In genomic region chr19:41174297-41174928, GRCh38 we compare ENCODE assay signal across 26 cellular contexts. TPM values are rescaled to one million over a fixed set of nuclear protein-coding genes. Genes with fewer than 3 reads are reported as not detected.
DNase-seq lines count a peak whose midpoint lies in the region; ATAC-seq and TF ChIP-seq lines count a peak whose summit lies in the region.
"Had no signal": no experiment of that assay in that cellular context is flagged by ENCODE, and none has a peak within 500 bp of the region (broad histone marks: within the 10 kb centered on the region; RNA-seq: fewer than 3 reads in every experiment).

No MANE protein-coding gene starts in this region.

- H2AK5ac ChIP-seq in mesendoderm (ENCODE audit: low read length) = no peak overlapping the region

- no peaks in the 10 kb centered on the region for H3K9me3 Mint-ChIP-seq in activated naive CD4-positive, alpha-beta T cell treated with anti-CD3 and anti-CD28 coated beads, Interleukin-2, amount 50 U/mL, for 72 hours
- H3K9me3 Mint-ChIP-seq in activated naive CD4-positive, alpha-beta T cell treated with anti-CD3 and anti-CD28 coated beads, Interleukin-2, amount 10 ng/mL, durations not matched to agents 7 days and 5 days = no peaks in the 10 kb centered on the region
- H3K9me3 Mint-ChIP-seq in endodermal cell = peaks cover 9% of the 10 kb centered on the region
- H3K9me3 Mint-ChIP-seq: activated CD8-positive, alpha-beta T cell treated with anti-CD3 and anti-CD28 coated beads for 36 hours; activated naive CD8-positive, alpha-beta T cell treated with anti-CD3 and anti-CD28 coated beads for 36 hours; CD4-positive, CD25-positive, alpha-beta regulatory T cell had no signal

- H2BK5ac ChIP-seq in mesendoderm (ENCODE audit: low read length) = no peak overlapping the region

- CTCF ChIA-PET in activated naive CD4-positive, alpha-beta T cell treated with anti-CD3 and anti-CD28 coated beads, Interleukin-2, amount 10 ng/mL, durations not matched to agents 7 days and 5 days (lab: Charles Lee) = no interaction called here

- no peak overlapping the region for H3K18ac ChIP-seq in mesendoderm (ENCODE audit: low read length)

- no peak overlapping the region for H3K27ac ChIP-seq in endodermal cell (ENCODE audit: low read depth, low read length)
- H3K27ac ChIP-seq in mesendoderm (ENCODE audit: low read depth, low read length) = no peak overlapping the region
- peak overlapping the region; percentile 72 for H3K27ac ChIP-seq in vagina
- H3K27ac ChIP-seq: ascending aorta, GM23248, neutrophil, testis had no signal

- H3K9ac ChIP-seq in endodermal cell (ENCODE audit: extremely low read depth, low read length, poor library complexity, severe bottlenecking) (no peak overlapping the region), mesendoderm (ENCODE audit: low read length) (peak overlapping the region; percentile 42)
- H3K9ac ChIP-seq: GM23248 had no signal

- H3K9me3 ChIP-seq in endodermal cell (ENCODE audit: control insufficient read depth, low read length) = no peaks in the 10 kb centered on the region
- no peaks in the 10 kb centered on the region for H3K9me3 ChIP-seq in vagina
- H3K9me3 ChIP-seq: ascending aorta, neutrophil, testis had no signal

- DNase-seq in activated naive CD4-positive, alpha-beta T cell treated with anti-CD3 and anti-CD28 coated beads, Interleukin-2, amount 50 U/mL, for 72 hours (ENCODE audit: low spot score in 2 of 2) = no peak
- no peak for DNase-seq in activated naive CD4-positive, alpha-beta T cell treated with anti-CD3 and anti-CD28 coated beads, Interleukin-2, amount 10 ng/mL, durations not matched to agents 7 days and 5 days
- DNase-seq in endodermal cell (peak; percentile 15), mesendoderm (no peak), vagina (ENCODE audit: extremely low spot score in 2 of 2) (no peak), NCI-H510A treated with DMSO at 0.1 percent for 48 hours (lab: John Stamatoyannopoulos, UW) (no peak), sciatic nerve (ENCODE audit: low spot score) (no peak)
- DNase-seq: 8988T; activated CD4-positive, CD25-positive, alpha-beta regulatory T cell treated with anti-CD3 and anti-CD28 coated beads, Interleukin-2, amount 50 U/mL, for 72 hours; activated CD8-positive, alpha-beta T cell treated with anti-CD3 and anti-CD28 coated beads for 36 hours; activated naive CD8-positive, alpha-beta T cell treated with anti-CD3 and anti-CD28 coated beads for 36 hours; CD4-positive, CD25-positive, alpha-beta regulatory T cell; cortex of kidney; GM23248; KBM-7; NCI-H1436 treated with DMSO at 0.1 percent for 48 hours; NCI-H2107; NCI-H82; stimulated activated CD4-positive, alpha-beta T cell treated with anti-CD3 and anti-CD28 coated beads, Interleukin-15, amount 100 ng/mL, for 24 hours; stimulated activated naive CD4-positive, alpha-beta T cell treated with Interleukin-2 at 50 U/mL for 16 hours; testis had no signal

- peaks cover 30% of the 10 kb centered on the region for H3K4me1 Mint-ChIP-seq in activated naive CD4-positive, alpha-beta T cell treated with anti-CD3 and anti-CD28 coated beads, Interleukin-2, amount 10 ng/mL, durations not matched to agents 7 days and 5 days
- H3K4me1 Mint-ChIP-seq in endodermal cell = peaks cover 13% of the 10 kb centered on the region

- intact Hi-C loops in vagina (cut with DNase I) = no loop called here
- intact Hi-C loops in sciatic nerve (cut with DNase I) = no loop called here

- H3K4me1 ChIP-seq in endodermal cell (ENCODE audit: control insufficient read depth, insufficient read depth, low read length) = no peaks in the 10 kb centered on the region
- peaks cover 2% of the 10 kb centered on the region for H3K4me1 ChIP-seq in mesendoderm (ENCODE audit: control insufficient read depth, low read depth, low read length)
- peaks cover 26% of the 10 kb centered on the region for H3K4me1 ChIP-seq in vagina
- H3K4me1 ChIP-seq: ascending aorta, testis had no signal

- H4K5ac ChIP-seq in mesendoderm (ENCODE audit: low read length) = no peak overlapping the region

- H2BK120ac ChIP-seq in mesendoderm (ENCODE audit: low read depth, low read length) = no peak overlapping the region

- H3K4me3 Mint-ChIP-seq in activated naive CD4-positive, alpha-beta T cell treated with anti-CD3 and anti-CD28 coated beads, Interleukin-2, amount 10 ng/mL, durations not matched to agents 7 days and 5 days = no peak overlapping the region
- H3K4me3 Mint-ChIP-seq in endodermal cell = no peak overlapping the region
- H3K4me3 Mint-ChIP-seq: activated CD8-positive, alpha-beta T cell treated with anti-CD3 and anti-CD28 coated beads for 36 hours; activated naive CD8-positive, alpha-beta T cell treated with anti-CD3 and anti-CD28 coated beads for 36 hours; CD4-positive, CD25-positive, alpha-beta regulatory T cell had no signal

- no peak overlapping the region for H3K4me2 ChIP-seq in mesendoderm (ENCODE audit: low read length)

- H3K36me3 ChIP-seq in endodermal cell (ENCODE audit: control insufficient read depth, insufficient read depth, low read length) = no peaks in the 10 kb centered on the region
- no peaks in the 10 kb centered on the region for H3K36me3 ChIP-seq in mesendoderm (ENCODE audit: control insufficient read depth, insufficient read depth, low read length)
- no peaks in the 10 kb centered on the region for H3K36me3 ChIP-seq in vagina
- H3K36me3 ChIP-seq: ascending aorta, neutrophil had no signal

- no peak overlapping the region for H3K23ac ChIP-seq in mesendoderm (ENCODE audit: low read length)

- H4K8ac ChIP-seq in mesendoderm (ENCODE audit: low read depth, low read length) = no peak overlapping the region

- TF ChIP-seq CTCF in endodermal cell (conservative IDR thresholded peaks at IDR 0.05) = no peak
- no peak for TF ChIP-seq CTCF in vagina (IDR thresholded peaks at IDR 0.05)

- H3K4me3 ChIP-seq in endodermal cell (ENCODE audit: low read length) (no peak overlapping the region), mesendoderm (ENCODE audit: low read length) (no peak overlapping the region), vagina (no peak overlapping the region)
- H3K4me3 ChIP-seq: ascending aorta, GM23248, testis had no signal

- H2BK15ac ChIP-seq in mesendoderm (replicated peaks; ENCODE audit: low read depth) = no peak overlapping the region

- peaks cover 12% of the 10 kb centered on the region for H3K27me3 Mint-ChIP-seq in activated naive CD4-positive, alpha-beta T cell treated with anti-CD3 and anti-CD28 coated beads, Interleukin-2, amount 10 ng/mL, durations not matched to agents 7 days and 5 days
- H3K27me3 Mint-ChIP-seq in endodermal cell (ENCODE audit: insufficient read depth) = no peaks in the 10 kb centered on the region
- H3K27me3 Mint-ChIP-seq: activated CD8-positive, alpha-beta T cell treated with anti-CD3 and anti-CD28 coated beads for 36 hours; activated naive CD8-positive, alpha-beta T cell treated with anti-CD3 and anti-CD28 coated beads for 36 hours had no signal

- peak overlapping the region; percentile 63 to 81 for H3K27ac Mint-ChIP-seq in activated naive CD4-positive, alpha-beta T cell treated with anti-CD3 and anti-CD28 coated beads, Interleukin-2, amount 50 U/mL, for 72 hours
- no peak overlapping the region for H3K27ac Mint-ChIP-seq in activated naive CD4-positive, alpha-beta T cell treated with anti-CD3 and anti-CD28 coated beads, Interleukin-2, amount 10 ng/mL, durations not matched to agents 7 days and 5 days
- no peak overlapping the region for H3K27ac Mint-ChIP-seq in endodermal cell
- H3K27ac Mint-ChIP-seq: activated CD8-positive, alpha-beta T cell treated with anti-CD3 and anti-CD28 coated beads for 36 hours; activated naive CD8-positive, alpha-beta T cell treated with anti-CD3 and anti-CD28 coated beads for 36 hours; progenitor cell of endocrine pancreas had no signal

- 96 to 98% methylated on average over 9 to 12 of the region's 15 CpGs for WGBS in endodermal cell (ENCODE audit: insufficient coverage in 1 of 2, insufficient read length in 1 of 2), 2 experiments
- WGBS in mesendoderm (ENCODE audit: extremely low coverage, insufficient coverage, low lambda C conversion rate) = no CpG with 5 or more reads among the region's 15 CpGs

- no peaks in the 10 kb centered on the region for H3K79me2 ChIP-seq in mesendoderm (ENCODE audit: control insufficient read depth, insufficient read depth, low read length)

- no peaks in the 10 kb centered on the region for H3K27me3 ChIP-seq in endodermal cell (ENCODE audit: control insufficient read depth, insufficient read depth, low read length, poor library complexity, severe bottlenecking)
- H3K27me3 ChIP-seq in mesendoderm (ENCODE audit: insufficient read depth, low read length, poor library complexity) = no peaks in the 10 kb centered on the region
- H3K27me3 ChIP-seq in vagina = no peaks in the 10 kb centered on the region
- H3K27me3 ChIP-seq: ascending aorta, testis had no signal

- no peak for TF ChIP-seq POLR2A in vagina (IDR thresholded peaks at IDR 0.05)

- H3K79me1 ChIP-seq in mesendoderm (ENCODE audit: low read length) = peaks cover 4% of the 10 kb centered on the region

- ATAC-seq in activated naive CD4-positive, alpha-beta T cell treated with anti-CD3 and anti-CD28 coated beads, Interleukin-2, amount 50 U/mL, for 72 hours = no peak
- no peak for ATAC-seq in HG03025 (IDR thresholded peaks at IDR 0.05; ENCODE audit: low FRiP score, unreplicated experiment)
- no peak for ATAC-seq in sciatic nerve
- ATAC-seq: activated CD8-positive, alpha-beta T cell treated with anti-CD3 and anti-CD28 coated beads for 36 hours had no signal

- H3K4ac ChIP-seq in mesendoderm (ENCODE audit: low read depth, low read length) = peak overlapping the region; percentile 17

- H3K36me3 Mint-ChIP-seq in activated naive CD4-positive, alpha-beta T cell treated with anti-CD3 and anti-CD28 coated beads, Interleukin-2, amount 50 U/mL, for 72 hours = no peaks in the 10 kb centered on the region
- no peaks in the 10 kb centered on the region for H3K36me3 Mint-ChIP-seq in activated naive CD4-positive, alpha-beta T cell treated with anti-CD3 and anti-CD28 coated beads, Interleukin-2, amount 10 ng/mL, durations not matched to agents 7 days and 5 days
- no peaks in the 10 kb centered on the region for H3K36me3 Mint-ChIP-seq in endodermal cell (ENCODE audit: low read depth)
- H3K36me3 Mint-ChIP-seq: activated naive CD8-positive, alpha-beta T cell treated with anti-CD3 and anti-CD28 coated beads for 36 hours; CD4-positive, CD25-positive, alpha-beta regulatory T cell had no signal

- peak overlapping the region; percentile 74 for H3K56ac ChIP-seq in mesendoderm (ENCODE audit: low read length)

RNA-seq across cellular contexts. Expression of gene CYP2S1, which starts 18.6 kb away (rescaled TPM):
- total RNA-seq in activated naive CD4-positive, alpha-beta T cell treated with anti-CD3 and anti-CD28 coated beads, Interleukin-2, amount 50 U/mL, for 72 hours = 1 to 10 TPM in 1 of 2 donors, under 1 TPM in 1; 0.91 to 2.0 TPM
- 10 to 100 TPM in 1 of 2 donors, 1 to 10 TPM in 1; 8.6 to 26.7 TPM for total RNA-seq in endodermal cell
- 13.3 TPM for polyA plus RNA-seq in endodermal cell (2013, experiment 1 of 2)
- 5.1 TPM for polyA plus RNA-seq in endodermal cell (2013, experiment 2 of 2)
- polyA plus RNA-seq in mesendoderm (2013, experiment 1 of 2) = 134 TPM
- 137 TPM for polyA plus RNA-seq in mesendoderm (2013, experiment 2 of 2)
- 7.1 TPM for total RNA-seq in vagina
- 1.1 TPM for total RNA-seq in sciatic nerve
- total RNA-seq: activated CD8-positive, alpha-beta T cell treated with anti-CD3 and anti-CD28 coated beads for 36 hours; ascending aorta; CD4-positive, CD25-positive, alpha-beta regulatory T cell; GM23248; lung microvascular endothelial cell had no signal
- polyA plus RNA-seq: GM23248 had no signal

RNA-seq across cellular contexts. Expression of gene AXL, which starts 44.6 kb away (rescaled TPM):
- under 1 TPM in 1 of 2 donors, not detected in 1; 0.74 TPM for total RNA-seq in activated naive CD4-positive, alpha-beta T cell treated with anti-CD3 and anti-CD28 coated beads, Interleukin-2, amount 50 U/mL, for 72 hours
- total RNA-seq in endodermal cell (10 to 100 TPM; 10.9 to 14.1 TPM), vagina (53.5 TPM), sciatic nerve (65.8 TPM)
- polyA plus RNA-seq in endodermal cell (2013, experiment 1 of 2) = 21.5 TPM
- 21.1 TPM for polyA plus RNA-seq in endodermal cell (2013, experiment 2 of 2)
- polyA plus RNA-seq in mesendoderm (2013, experiment 1 of 2) = 17.2 TPM
- 18.3 TPM for polyA plus RNA-seq in mesendoderm (2013, experiment 2 of 2)
- total RNA-seq: CD4-positive, CD25-positive, alpha-beta regulatory T cell had no signal

Comparison
In these comparisons a context has a peak if more than half of its experiments do, and no peak if none do; other contexts are left out.
1. H3K27ac Mint-ChIP-seq: peak in activated naive CD4-positive, alpha-beta T cell treated with anti-CD3 and anti-CD28 coated beads, Interleukin-2, amount 50 U/mL, for 72 hours (2 of 2); none in activated naive CD4-positive, alpha-beta T cell treated with anti-CD3 and anti-CD28 coated beads, Interleukin-2, amount 10 ng/mL, durations not matched to agents 7 days and 5 days (single experiment) and endodermal cell (single experiment).
2. RNA of gene AXL, which starts 44.6 kb away (total RNA-seq): 65.8 TPM in sciatic nerve (single experiment), 53.5 TPM in vagina (single experiment) and 10.9 to 14.1 TPM in endodermal cell; 0.74 TPM in activated naive CD4-positive, alpha-beta T cell treated with anti-CD3 and anti-CD28 coated beads, Interleukin-2, amount 50 U/mL, for 72 hours; every median in the first group is over 4 times any median in the second.